In the genomic region with DNA sequence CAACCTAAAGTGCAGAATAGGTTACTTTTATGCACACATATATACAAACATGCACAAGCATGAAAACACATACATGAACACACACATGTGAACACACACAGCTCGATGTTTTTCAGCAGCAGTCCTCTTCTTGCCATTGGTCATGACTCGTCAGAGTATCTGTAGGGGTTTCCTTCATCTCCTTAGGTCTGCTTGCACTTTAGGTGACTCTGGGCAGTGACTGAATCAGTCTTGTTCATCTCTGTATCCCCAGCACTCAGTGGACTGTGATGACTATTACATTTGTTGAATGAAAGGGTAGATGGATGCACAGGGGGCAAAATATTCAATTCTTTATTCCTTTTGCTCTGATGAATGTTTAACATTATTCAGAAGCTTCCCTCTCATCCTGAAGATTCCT, we compare ENCODE assay signal across 33 cellular contexts. TPM values are rescaled to one million over a fixed set of nuclear protein-coding genes. Genes with fewer than 3 reads are reported as not detected.
"Had no signal": no experiment of that assay in that cellular context is flagged by ENCODE, and none has a peak within 500 bp of the region (broad histone marks: within the 10 kb centered on the region; RNA-seq: fewer than 3 reads in every experiment).

No MANE protein-coding gene starts in this region.

- H3K27me3 Mint-ChIP-seq: activated CD4-positive, alpha-beta T cell treated with anti-CD3 and anti-CD28 coated beads, Interleukin-2, amount 10 ng/mL, durations not matched to agents 24 days and 14 days; activated CD8-positive, alpha-beta T cell treated with anti-CD3 and anti-CD28 coated beads for 36 hours; activated naive CD8-positive, alpha-beta T cell treated with anti-CD3 and anti-CD28 coated beads for 36 hours; activated T-helper 17 cell treated with anti-CD3 and anti-CD28 coated beads, Interleukin-2, amount 50 U/mL, for 72 hours had no signal

- DNase-seq: activated CD4-positive, alpha-beta T cell treated with anti-CD3 and anti-CD28 coated beads, Interleukin-2, amount 10 ng/mL, durations not matched to agents 24 days and 14 days; activated CD4-positive, alpha-beta T cell treated with anti-CD3 and anti-CD28 coated beads, Interleukin-2, amount 50 U/mL, for 4 hours; activated CD8-positive, alpha-beta T cell treated with anti-CD3 and anti-CD28 coated beads for 36 hours; activated effector memory CD4-positive, alpha-beta T cell treated with anti-CD3 and anti-CD28 coated beads, Interleukin-2, amount 50 U/mL, for 16 hours; activated naive CD4-positive, alpha-beta T cell; activated naive CD4-positive, alpha-beta T cell treated with anti-CD3 and anti-CD28 coated beads, Interleukin-2, amount 50 U/mL, for 16 hours; activated naive CD8-positive, alpha-beta T cell treated with anti-CD3 and anti-CD28 coated beads for 36 hours; activated T-cell treated with anti-CD3 and anti-CD28 coated beads, Interleukin-2, amount 50 U/mL, for 1 hour; activated T-cell treated with anti-CD3 and anti-CD28 coated beads, Interleukin-2, amount 50 U/mL, for 72 hours; amniotic stem cell; brain microvascular endothelial cell; Kasumi-1; KBM-7; MG63; NCI-H1048; NCI-H1436; NCI-H1694; NCI-H1930; NCI-H345; NCI-H524 treated with DMSO at 0.1 percent for 48 hours; PC-3; Peyer's patch; SIG-M5; T-helper 1 cell; T1000 had no signal

- H3K4me1 Mint-ChIP-seq: activated CD4-positive, alpha-beta T cell treated with anti-CD3 and anti-CD28 coated beads, Interleukin-2, amount 10 ng/mL, durations not matched to agents 24 days and 14 days; activated naive CD8-positive, alpha-beta T cell treated with anti-CD3 and anti-CD28 coated beads for 36 hours; activated T-helper 17 cell treated with anti-CD3 and anti-CD28 coated beads, Interleukin-2, amount 50 U/mL, for 72 hours had no signal

- H3K27ac ChIP-seq: brain microvascular endothelial cell, Peyer's patch, RWPE1 had no signal

- H3K9me3 ChIP-seq: MG63, Peyer's patch had no signal

- ATAC-seq: activated CD8-positive, alpha-beta T cell treated with anti-CD3 and anti-CD28 coated beads for 36 hours; activated T-cell treated with anti-CD3 and anti-CD28 coated beads, Interleukin-2, amount 50 U/mL, for 72 hours; activated T-helper 17 cell treated with anti-CD3 and anti-CD28 coated beads, Interleukin-2, amount 50 U/mL, for 72 hours; PC-3; Right ventricle myocardium inferior; SK-N-SH treated with all-trans-retinoic acid at 6 μM for 48 hours had no signal

- H3K4me3 Mint-ChIP-seq: activated CD4-positive, alpha-beta T cell treated with anti-CD3 and anti-CD28 coated beads, Interleukin-2, amount 10 ng/mL, durations not matched to agents 24 days and 14 days; activated CD8-positive, alpha-beta T cell treated with anti-CD3 and anti-CD28 coated beads for 36 hours; activated naive CD8-positive, alpha-beta T cell treated with anti-CD3 and anti-CD28 coated beads for 36 hours; activated T-cell treated with anti-CD3 and anti-CD28 coated beads, Interleukin-2, amount 50 U/mL, for 72 hours; activated T-helper 17 cell treated with anti-CD3 and anti-CD28 coated beads, Interleukin-2, amount 50 U/mL, for 72 hours had no signal

- H3K4me3 ChIP-seq: MG63, Peyer's patch had no signal

- H3K4me1 ChIP-seq: Peyer's patch had no signal

- H3K9me3 Mint-ChIP-seq: activated naive CD8-positive, alpha-beta T cell treated with anti-CD3 and anti-CD28 coated beads for 36 hours; activated T-helper 17 cell treated with anti-CD3 and anti-CD28 coated beads, Interleukin-2, amount 50 U/mL, for 72 hours had no signal

- H3K27ac Mint-ChIP-seq: activated CD4-positive, alpha-beta T cell treated with anti-CD3 and anti-CD28 coated beads, Interleukin-2, amount 10 ng/mL, durations not matched to agents 24 days and 14 days; activated CD8-positive, alpha-beta T cell treated with anti-CD3 and anti-CD28 coated beads for 36 hours; activated naive CD8-positive, alpha-beta T cell treated with anti-CD3 and anti-CD28 coated beads for 36 hours; activated T-cell treated with anti-CD3 and anti-CD28 coated beads, Interleukin-2, amount 50 U/mL, for 72 hours; activated T-helper 17 cell treated with anti-CD3 and anti-CD28 coated beads, Interleukin-2, amount 50 U/mL, for 72 hours had no signal

- H3K27me3 ChIP-seq: brain microvascular endothelial cell, MG63, Peyer's patch had no signal

- H3K36me3 Mint-ChIP-seq: activated naive CD8-positive, alpha-beta T cell treated with anti-CD3 and anti-CD28 coated beads for 36 hours had no signal

- H3K36me3 ChIP-seq: brain microvascular endothelial cell, MG63, Peyer's patch had no signal

RNA-seq across cellular contexts. Expression of gene CBLN4, which starts 26.8 kb away (rescaled TPM):
- total RNA-seq: activated CD4-positive, alpha-beta T cell treated with anti-CD3 and anti-CD28 coated beads, Interleukin-2, amount 10 ng/mL, durations not matched to agents 24 days and 14 days; activated CD8-positive, alpha-beta memory T cell treated with anti-CD3 and anti-CD28 coated beads for 36 hours; activated CD8-positive, alpha-beta T cell treated with anti-CD3 and anti-CD28 coated beads for 36 hours; activated naive CD8-positive, alpha-beta T cell treated with anti-CD3 and anti-CD28 coated beads for 36 hours; activated T-cell treated with anti-CD3 and anti-CD28 coated beads, Interleukin-2, amount 50 U/mL, for 72 hours; activated T-helper 17 cell treated with anti-CD3 and anti-CD28 coated beads, Interleukin-2, amount 50 U/mL, for 72 hours; NCI-H460; PC-3; Right ventricle myocardium inferior; SK-MEL-5; T-helper 2 cell treated with Interferon-gamma antibody and Interleukin-4, amounts not matched to agents 100 ng/mL and 5 ng/mL, for 36 hours had no signal
